8 cellular contexts compared by ENCODE assay signal in the genomic region with DNA sequence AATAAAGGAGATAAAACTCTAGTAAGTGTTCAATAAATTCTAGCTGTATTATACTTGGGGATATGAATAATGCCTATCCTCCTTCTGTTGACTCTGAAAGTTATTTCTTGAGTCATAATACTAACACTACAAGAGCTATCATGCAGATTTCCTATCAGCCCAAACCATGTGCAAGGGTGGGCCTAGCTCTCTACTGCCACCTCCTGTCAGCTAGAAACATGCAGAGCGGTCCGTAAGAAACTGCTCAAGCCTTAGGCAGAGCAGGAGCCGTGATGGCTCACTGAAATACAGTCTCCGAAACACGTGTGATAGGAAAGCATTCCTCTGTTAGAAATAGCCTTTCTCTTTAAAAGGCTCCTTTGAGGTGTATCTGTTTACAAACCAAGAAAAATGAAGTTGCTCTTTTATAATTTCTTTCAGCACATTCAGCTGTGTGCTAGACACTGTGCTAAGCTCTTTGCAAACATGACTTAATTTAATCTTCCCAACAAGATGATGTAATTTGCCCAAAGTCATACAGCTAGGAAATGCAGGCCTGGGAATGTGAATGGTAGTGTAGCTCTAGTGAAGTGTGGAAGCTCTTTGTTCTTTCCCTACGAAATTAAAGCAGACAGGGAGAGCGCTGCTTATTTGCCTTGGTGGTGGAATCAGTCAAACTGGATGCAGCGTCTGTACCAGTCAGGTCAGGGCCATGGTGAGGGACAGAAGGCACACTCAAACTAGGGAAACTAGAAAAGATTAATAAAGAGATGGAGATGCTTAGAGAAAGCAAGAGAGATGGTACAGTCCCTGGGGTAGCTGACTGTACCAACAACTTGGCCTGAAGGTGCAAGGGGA.
DNase-seq lines count a peak whose midpoint lies in the region; ATAC-seq lines count a peak whose summit lies in the region.

No MANE protein-coding gene starts in this region.

- ATAC-seq in HG02763 (IDR thresholded peaks at IDR 0.05; ENCODE audit: unreplicated experiment) = peak; percentile 60

- DNase-seq in NCI-H1092 treated with DMSO at 0.1 percent for 48 hours (lab: John Stamatoyannopoulos, UW) (peak; percentile 19), NCI-H1092 (lab: John Stamatoyannopoulos, UW) (no peak), NCI-H146 (lab: John Stamatoyannopoulos, UW) (peak; percentile 45), UCSD-AML1 (lab: John Stamatoyannopoulos, UW; ENCODE audit: unreplicated experiment) (peak; percentile 54), brain pericyte (ENCODE audit: low read depth, low spot score) (peak; percentile 77), iris pigment epithelial cell (ENCODE audit: low read depth) (peak; percentile 91)
- DNase-seq in stimulated activated CD4-positive, alpha-beta T cell treated with anti-CD3 and anti-CD28 coated beads, Interleukin-1b, Interleukin-23, amount 100 ng/mL, for 24 hours (ENCODE audit: low read depth in 4 of 4, low spot score in 1 of 4) = peak; percentile 30 to 48 (median 44)
